31 cellular contexts compared by ENCODE assay signal in the genomic region with DNA sequence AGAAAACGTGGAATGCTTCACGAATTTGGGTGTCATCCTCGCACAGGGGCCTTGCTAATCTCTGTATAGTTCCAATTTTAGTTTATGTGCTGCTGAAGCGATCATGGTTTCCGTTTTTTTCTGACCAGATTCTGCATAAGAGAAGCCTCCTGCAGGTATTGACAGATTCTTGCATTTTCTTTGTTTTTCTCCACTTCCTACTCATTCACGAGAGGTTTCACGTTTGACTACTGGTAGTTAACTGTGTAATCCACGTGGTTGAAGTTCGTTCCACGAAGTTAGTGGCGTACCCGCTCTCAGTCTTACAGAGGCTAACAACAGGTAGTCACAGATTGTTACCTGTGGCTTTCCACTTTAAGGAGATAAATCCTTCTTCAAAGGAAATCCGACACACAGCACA. TPM values are rescaled to one million over a fixed set of nuclear protein-coding genes. Genes with fewer than 3 reads are reported as not detected.
"Had no signal": no experiment of that assay in that cellular context is flagged by ENCODE, and none has a peak within 500 bp of the region (broad histone marks: within the 10 kb centered on the region; RNA-seq: fewer than 3 reads in every experiment).

No MANE protein-coding gene starts in this region.

- H3K9me3 ChIP-seq: left ventricle myocardium inferior, ovary, right atrium auricular region, right lobe of liver, stomach, testis, thyroid gland, transverse colon, upper lobe of left lung, vagina had no signal

- H3K4me1 Mint-ChIP-seq: mesothelial cell of epicardium; naive B cell; natural killer cell; nephron progenitor cell; stimulated activated naive B cell treated with anti-CD40 and anti-IgM and Interleukin-4, amounts not matched to agents 10 μg/mL and 1 μg/mL and 100 μg/mL, for 72 hours had no signal

- H3K4me3 Mint-ChIP-seq: mesothelial cell of epicardium; naive B cell; natural killer cell; nephron progenitor cell; stimulated activated naive B cell treated with anti-CD40 and anti-IgM and Interleukin-4, amounts not matched to agents 10 μg/mL and 1 μg/mL and 100 μg/mL, for 72 hours had no signal

- ATAC-seq: natural killer cell; right lobe of liver; stimulated activated naive B cell treated with anti-CD40 and anti-IgM and Interleukin-4, amounts not matched to agents 10 μg/mL and 1 μg/mL and 100 μg/mL, for 72 hours; stimulated activated naive CD8-positive, alpha-beta T cell treated with anti-CD3 and anti-CD28 coated beads, Interleukin-15, Interleukin-2, amounts not matched to agents 100 U/mL and 50 U/mL, for 24 hours had no signal

- H3K9me3 Mint-ChIP-seq: mesothelial cell of epicardium, nephron progenitor cell had no signal

- H3K4me1 ChIP-seq: left ventricle myocardium inferior, right atrium auricular region, right lobe of liver, stomach, testis, thyroid gland, transverse colon, upper lobe of left lung, vagina had no signal

- H3K27ac ChIP-seq: left ventricle myocardium inferior, ovary, right atrium auricular region, right lobe of liver, stomach, testis, thyroid gland, transverse colon, upper lobe of left lung, vagina had no signal

- H3K27me3 ChIP-seq: ovary, right atrium auricular region, right lobe of liver, stomach, testis, thyroid gland, transverse colon, upper lobe of left lung, vagina had no signal

- H3K4me2 ChIP-seq: smooth muscle cell had no signal

- H3K4me3 ChIP-seq: left ventricle myocardium inferior, lung, ovary, right atrium auricular region, right lobe of liver, smooth muscle cell, stomach, testis, thyroid gland, transverse colon, upper lobe of left lung, vagina had no signal

- H3K27ac Mint-ChIP-seq: mesothelial cell of epicardium; naive B cell; natural killer cell; nephron progenitor cell; progenitor cell of endocrine pancreas; stimulated activated naive B cell treated with anti-CD40 and anti-IgM and Interleukin-4, amounts not matched to agents 10 μg/mL and 1 μg/mL and 100 μg/mL, for 72 hours had no signal

- H3K36me3 Mint-ChIP-seq: mesothelial cell of epicardium; naive B cell; stimulated activated naive B cell treated with anti-CD40 and anti-IgM and Interleukin-4, amounts not matched to agents 10 μg/mL and 1 μg/mL and 100 μg/mL, for 72 hours had no signal

- DNase-seq: islet precursor cell; left ventricle myocardium inferior; mesendoderm; naive B cell; natural killer cell; nephron progenitor cell; ovary; right lobe of liver; stimulated activated CD4-positive, alpha-beta T cell treated with anti-CD3 and anti-CD28 coated beads, Interleukin-1b, Interleukin-23, amount 100 ng/mL, for 48 hours; stimulated activated CD4-positive, alpha-beta T cell treated with anti-CD3 and anti-CD28 coated beads, Interleukin-4, amount 100 ng/mL, for 1 hour; stimulated activated naive B cell treated with anti-CD40 and anti-IgM and Interleukin-4, amounts not matched to agents 10 μg/mL and 1 μg/mL and 100 μg/mL, for 72 hours; stimulated activated naive CD8-positive, alpha-beta T cell treated with anti-CD3 and anti-CD28 coated beads, Interleukin-15, Interleukin-2, amounts not matched to agents 100 U/mL and 50 U/mL, for 24 hours; stomach; testis; thyroid gland; transverse colon; upper lobe of left lung had no signal

- H3K27me3 Mint-ChIP-seq: naive B cell; stimulated activated naive B cell treated with anti-CD40 and anti-IgM and Interleukin-4, amounts not matched to agents 10 μg/mL and 1 μg/mL and 100 μg/mL, for 72 hours had no signal

- H3K36me3 ChIP-seq: left ventricle myocardium inferior, ovary, right atrium auricular region, right lobe of liver, stomach, thyroid gland, transverse colon, upper lobe of left lung, vagina had no signal

RNA-seq across cellular contexts. Expression of gene TRIML2, which starts 12.1 kb away (rescaled TPM):
- total RNA-seq: left ventricle myocardium inferior, lower leg skin, lung, mesothelial cell of epicardium, mononuclear cell, natural killer cell, omental fat pad, ovary, progenitor cell of endocrine pancreas, renal cortical epithelial cell, right atrium auricular region, right lobe of liver, skeletal muscle tissue, stomach, thyroid gland, transverse colon, upper lobe of left lung, urinary bladder, vagina had no signal
- polyA plus RNA-seq: ovary, stomach, urinary bladder had no signal

RNA-seq across cellular contexts. Expression of gene TRIML1, which starts 17.7 kb away (rescaled TPM):
- total RNA-seq: kidney epithelial cell, left ventricle myocardium inferior, lower leg skin, lung, mesothelial cell of epicardium, mononuclear cell, natural killer cell, omental fat pad, ovary, progenitor cell of endocrine pancreas, pulmonary artery endothelial cell, renal cortical epithelial cell, right atrium auricular region, right lobe of liver, skeletal muscle tissue, smooth muscle cell, stomach, thyroid gland, transverse colon, upper lobe of left lung, urinary bladder, vagina had no signal
- polyA plus RNA-seq: lung, ovary, smooth muscle cell, stomach, urinary bladder had no signal
